In the genomic region with DNA sequence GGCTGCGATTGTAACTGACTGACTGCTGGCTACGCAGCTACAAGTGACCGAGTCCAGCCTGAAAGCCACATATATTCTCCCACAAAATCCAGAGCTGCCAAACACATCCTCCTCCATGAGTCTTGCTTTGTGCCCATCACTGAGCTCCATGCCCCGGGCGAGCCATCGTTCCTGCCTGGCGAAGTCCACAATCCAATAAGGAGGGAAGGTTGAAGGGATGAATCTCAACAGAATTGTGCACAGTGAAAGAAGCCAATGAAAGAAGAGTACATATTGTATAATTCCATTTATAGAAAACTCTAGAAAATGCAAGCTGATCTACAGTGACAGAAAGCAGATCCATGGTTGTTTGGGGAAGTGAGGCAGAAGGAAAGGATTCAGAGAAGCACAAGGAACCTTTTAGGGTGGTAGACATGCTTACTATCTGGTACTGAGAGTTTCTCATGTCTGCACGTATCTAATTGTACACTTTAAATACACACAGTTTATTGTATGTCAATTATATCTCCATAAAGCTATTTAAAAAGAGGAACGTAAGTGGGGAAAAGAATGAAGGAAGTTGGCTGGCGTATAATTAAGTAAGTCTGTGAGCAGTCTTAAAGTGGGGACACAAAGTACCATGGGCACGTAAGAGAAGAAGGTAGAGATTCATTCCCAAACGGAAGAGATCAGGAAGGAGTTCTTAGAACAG, we compare ENCODE assay signal across 1 cellular context.
TF ChIP-seq lines count a peak whose summit lies in the region.

No MANE protein-coding gene starts in this region.

TF ChIP-seq in HepG2, 621 proteins besides CTCF, POLR2A, EP300 and RAD21:
- TF ChIP-seq GZF1 (CRISPR knock-in tag; IDR thresholded peaks at IDR 0.05) (0 out of 2 replicates have a peak, but pooled peaks have one; percentile 7), ZNF280B (CRISPR knock-in tag; IDR thresholded peaks at IDR 0.05; ENCODE audit: borderline replicate concordance) (no peak), ZNF3 (CRISPR knock-in tag; IDR thresholded peaks at IDR 0.05) (peak; percentile 65; the same call in 1 of the 2 replicates), ZNF713 (CRISPR knock-in tag; IDR thresholded peaks at IDR 0.05) (0 out of 2 replicates have a peak, but pooled peaks have one; percentile 2), TRAFD1 (CRISPR knock-in tag; IDR thresholded peaks at IDR 0.05; ENCODE audit: borderline replicate concordance) (0 out of 2 replicates have a peak, but pooled peaks have one; percentile 46), AGO1 (IDR thresholded peaks at IDR 0.05; ENCODE audit: low read depth, low read length, poor library complexity, severe bottlenecking) (no peak)
